Comparison of ENCODE assay signal across 7 cellular contexts in genomic region chr20:47785321-47785899, GRCh38. TPM values are rescaled to one million over a fixed set of nuclear protein-coding genes. Genes with fewer than 3 reads are reported as not detected.
DNase-seq lines count a peak whose midpoint lies in the region; ATAC-seq and TF ChIP-seq lines count a peak whose summit lies in the region.

TSS of gene SULF2 (minus strand) at chr20:47785481. CDS start at chr20:47757363, 28,118 bp downstream.

- no peak for DNase-seq in H9
- DNase-seq in WTC11 (ENCODE audit: low spot score): peak; percentile 55
- peak; percentile 17 for DNase-seq in glomerular visceral epithelial cell (ENCODE audit: extremely low spot score)
- no peak for DNase-seq in osteoblast (ENCODE audit: insufficient read length, low spot score, missing footprints)
- DNase-seq in effector CD4-positive, alpha-beta T cell: no peak
- no peak for DNase-seq in SK-N-DZ (ENCODE audit: low spot score)

- no peak within 1 kb of the TSS for H4K8ac ChIP-seq in H9 (replicated peaks; ENCODE audit: insufficient read length, low read depth, low read length)

- POLR2A ChIA-PET in WTC11 (lab: Charles Lee): no interaction called here

- H3K18ac ChIP-seq in H9 (ENCODE audit: insufficient read length, low read depth, low read length): peak within 1 kb of the TSS; percentile 22

- H3K36me3 ChIP-seq in osteoblast (ENCODE audit: insufficient read depth, low read length): no peaks in the 10 kb centered on the region

- no peak within 1 kb of the TSS for H2BK20ac ChIP-seq in H9 (ENCODE audit: low read depth, low read length, poor library complexity, severe bottlenecking)

- H3K27me3 ChIP-seq in H9 (ENCODE audit: insufficient read depth, low read length) (peaks cover 13% of the 10 kb centered on the region; the same call in 1 of the 2 replicates), osteoblast (ENCODE audit: insufficient read depth, low read length) (peaks cover 71% of the 10 kb centered on the region)

- no peak within 1 kb of the TSS for H3K27ac ChIP-seq in H9 (ENCODE audit: insufficient read length, low read depth, low read length)
- H3K27ac ChIP-seq in osteoblast (ENCODE audit: low read depth, low read length): no peak within 1 kb of the TSS

- peaks cover 10% of the 10 kb centered on the region for H3K23me2 ChIP-seq in H9 (ENCODE audit: insufficient read length, low read depth, low read length, poor library complexity, severe bottlenecking)

- H2BK12ac ChIP-seq in H9 (ENCODE audit: insufficient read length, low read depth, low read length): no peak within 1 kb of the TSS

- H3K4me3 Mint-ChIP-seq in H9 (peak within 1 kb of the TSS; percentile 75 to 94), WTC11 (peak within 1 kb of the TSS; percentile 83)

- H3K9me3 ChIP-seq in H9 (ENCODE audit: control insufficient read depth, low read depth, low read length) (no peaks in the 10 kb centered on the region), osteoblast (ENCODE audit: low read depth, low read length) (no peaks in the 10 kb centered on the region)

- H2BK5ac ChIP-seq in H9 (ENCODE audit: insufficient read length, low read length): no peak within 1 kb of the TSS

- no peak within 1 kb of the TSS for H2BK120ac ChIP-seq in H9 (ENCODE audit: low read depth, low read length, poor library complexity, severe bottlenecking)

- H3K79me2 ChIP-seq in H9 (ENCODE audit: insufficient read depth, low read length): no peaks in the 10 kb centered on the region
- no peaks in the 10 kb centered on the region for H3K79me2 ChIP-seq in osteoblast (ENCODE audit: insufficient read depth, low read length)

- H3K14ac ChIP-seq in H9 (ENCODE audit: insufficient read depth, low read length): peak within 1 kb of the TSS; percentile 69

- H3K9ac ChIP-seq in H9 (ENCODE audit: extremely low read depth, insufficient read length, low read length): peak within 1 kb of the TSS; percentile 53

- peak within 1 kb of the TSS; percentile 65 for H3K4me3 ChIP-seq in osteoblast (ENCODE audit: insufficient read depth, low read length)

- peak; percentile 24 for ATAC-seq in WTC11
- no peak for ATAC-seq in GM21515 (IDR thresholded peaks at IDR 0.05; ENCODE audit: unreplicated experiment)

- H4K91ac ChIP-seq in H9 (ENCODE audit: insufficient read length, low read depth, low read length): no peak within 1 kb of the TSS

- no peak within 1 kb of the TSS for H3K23ac ChIP-seq in H9 (ENCODE audit: insufficient read length, low read depth, low read length)

- no CpG with 5 or more reads among the region's 90 CpGs for WGBS in H9 (ENCODE audit: extremely low coverage, insufficient read length, low lambda C conversion rate)

- TF ChIP-seq CTCF in H9 (conservative IDR thresholded peaks at IDR 0.05) (no peak), WTC11 (IDR thresholded peaks at IDR 0.05) (no peak), osteoblast (IDR thresholded peaks at IDR 0.05; ENCODE audit: extremely low read depth, low read depth, low read length) (no peak)

- H3K4me2 ChIP-seq in H9 (ENCODE audit: insufficient read depth, insufficient read length, low read length) (peak within 1 kb of the TSS; percentile 88), osteoblast (ENCODE audit: insufficient read depth, low read length) (peak within 1 kb of the TSS; percentile 90)

- H3K4me1 Mint-ChIP-seq in H9: peaks cover 32 to 33% of the 10 kb centered on the region in 2 experiments
- peaks cover 42% of the 10 kb centered on the region for H3K4me1 Mint-ChIP-seq in WTC11

- CTCF ChIA-PET in WTC11 (lab: Charles Lee): interaction anchor here (0.8 to 2.7 kb wide), 15 partner anchors 10 to 835 kb away, joined by 3 to 30 read pairs (median 4); no protein-coding TSS in a partner anchor

- H3K9me3 Mint-ChIP-seq in H9: no peaks in the 10 kb centered on the region; a peak in 1 of 5 replicates
- H3K9me3 Mint-ChIP-seq in WTC11: no peaks in the 10 kb centered on the region

- H3K36me3 Mint-ChIP-seq in H9 (ENCODE audit: insufficient read depth in 1 of 3, low read depth in 3 of 3): no peaks in the 10 kb centered on the region; a peak in 1 of 7 replicates
- no peaks in the 10 kb centered on the region for H3K36me3 Mint-ChIP-seq in WTC11

- H3K4me1 ChIP-seq in H9 (ENCODE audit: insufficient read depth, low read length) (peaks cover 3% of the 10 kb centered on the region), osteoblast (ENCODE audit: insufficient read depth, low read length) (peaks cover 12% of the 10 kb centered on the region)

- no peak within 1 kb of the TSS for H4K5ac ChIP-seq in H9 (ENCODE audit: insufficient read length, low read depth, low read length)

- no peak within 1 kb of the TSS; the same call in 1 of the 2 replicates for H2BK15ac ChIP-seq in H9 (ENCODE audit: low read depth, low read length)

- H3K56ac ChIP-seq in H9 (ENCODE audit: insufficient read length, low read depth, low read length): no peak within 1 kb of the TSS

- peaks cover 4% of the 10 kb centered on the region for H4K20me1 ChIP-seq in H9 (ENCODE audit: control insufficient read depth, insufficient read depth, insufficient read length)
- H4K20me1 ChIP-seq in osteoblast (ENCODE audit: insufficient read depth, low read length): peaks cover 3% of the 10 kb centered on the region

- no peaks in the 10 kb centered on the region for H3K79me1 ChIP-seq in H9 (ENCODE audit: insufficient read depth, low read depth, low read length, poor library complexity, severe bottlenecking)

- H2AFZ ChIP-seq in H9 (ENCODE audit: low read length) (no peak within 1 kb of the TSS), osteoblast (ENCODE audit: low read length) (peak within 1 kb of the TSS; percentile 81)

- H3K27me3 Mint-ChIP-seq in H9 (ENCODE audit: low read depth) (peaks cover 45% of the 10 kb centered on the region), WTC11 (ENCODE audit: low read depth) (peaks cover 38% of the 10 kb centered on the region)

- H3K27ac Mint-ChIP-seq in H9: peak within 1 kb of the TSS in 1 of 3 experiments; percentile 87; a peak in 1 of 7 replicates
- H3K27ac Mint-ChIP-seq in WTC11: no peak within 1 kb of the TSS; the same call in 1 of the 2 replicates

- H3K4ac ChIP-seq in H9 (ENCODE audit: low read depth, low read length): no peak within 1 kb of the TSS

- no peak within 1 kb of the TSS for H2AK5ac ChIP-seq in H9 (ENCODE audit: insufficient read length, low read length)

- H3T11ph ChIP-seq in H9 (ENCODE audit: low read length): no peak within 1 kb of the TSS

TF ChIP-seq in WTC11, 78 proteins besides CTCF, POLR2A, EP300 and RAD21:
- TF ChIP-seq PRRX2 (CRISPR knock-in tag; IDR thresholded peaks at IDR 0.05) (no peak), ZNF512 (CRISPR knock-in tag; IDR thresholded peaks at IDR 0.05; ENCODE audit: borderline replicate concordance) (no peak)

RNA-seq across cellular contexts. Expression of gene SULF2, which starts in this region (rescaled TPM):
- total RNA-seq in H9 (2021): 30.9 and 31.2 TPM in 2 replicates
- 36.0 to 38.1 TPM (median 37.5 TPM) in 3 replicates for total RNA-seq in WTC11 (2021)
- 102 and 138 TPM in 2 replicates for total RNA-seq in osteoblast
- polyA plus RNA-seq in SK-N-DZ (2014; cell fraction: cytosol; rRNA removed): 125 and 147 TPM in 2 replicates
- 128 and 130 TPM in 2 replicates for polyA plus RNA-seq in SK-N-DZ (2014; cell fraction: nucleus; rRNA removed)

Comparison
In these comparisons a context has a peak if more than half of its experiments do, and no peak if none do; other contexts are left out.
1. DNase-seq: peak in WTC11 (single experiment) and glomerular visceral epithelial cell (single experiment); none in H9 (single experiment), osteoblast (single experiment), effector CD4-positive, alpha-beta T cell (single experiment) and SK-N-DZ (single experiment).